Comparison of ENCODE assay signal across 17 cellular contexts in genomic region chr17:67492251-67492740, GRCh38.
DNase-seq lines count a peak whose midpoint lies in the region; ATAC-seq, FAIRE-seq and TF ChIP-seq lines count a peak whose summit lies in the region.
"Had no signal": no experiment of that assay in that cellular context is flagged by ENCODE, and none has a peak within 500 bp of the region (broad histone marks: within the 10 kb centered on the region; RNA-seq: fewer than 3 reads in every experiment).

No MANE protein-coding gene starts in this region.

- CTCF ChIA-PET in IMR-90 (lab: Yijun Ruan, JAX) = no interaction called here

- H2BK15ac ChIP-seq in IMR-90 (ENCODE audit: low read depth, low read length) = no peak overlapping the region

- intact Hi-C loops in IMR-90 (cut with micrococcal nuclease) (no loop called here), kidney (cut with DNase I) (no loop called here)

- no peaks in the 10 kb centered on the region for H3K27me3 ChIP-seq in CD4-positive, CD25-positive, alpha-beta regulatory T cell (ENCODE audit: control insufficient read depth, insufficient read depth, low read length)
- H3K27me3 ChIP-seq in IMR-90 (ENCODE audit: control insufficient read depth, insufficient read depth, low read length) (no peaks in the 10 kb centered on the region), osteoblast (ENCODE audit: insufficient read depth, low read length) (no peaks in the 10 kb centered on the region)
- H3K27me3 ChIP-seq: colonic mucosa, Peyer's patch had no signal

- H3K23ac ChIP-seq in IMR-90 (ENCODE audit: low read depth, low read length) = no peak overlapping the region

- no peak overlapping the region for H3K4ac ChIP-seq in IMR-90 (ENCODE audit: low read depth, low read length)

- DNase-seq in CD4-positive, CD25-positive, alpha-beta regulatory T cell = no peak
- DNase-seq in IMR-90 (no peak), chondrocyte (ENCODE audit: low spot score) (no peak), osteoblast (ENCODE audit: insufficient read length, low spot score, missing footprints) (no peak), GM12891 (ENCODE audit: insufficient read length, low spot score) (no peak), kidney (no peak), COLO668 (lab: John Stamatoyannopoulos, UW; ENCODE audit: unreplicated experiment) (no peak)
- DNase-seq: activated gamma-delta T cell treated with Interleukin-2 at 50 U/mL for 16 hours; colonic mucosa; GDM1; NCI-H1417 treated with DMSO at 0.1 percent for 48 hours; Peyer's patch; stimulated activated CD4-positive, alpha-beta T cell treated with anti-CD3 and anti-CD28 coated beads, Interleukin-1b, Interleukin-23, amount 100 ng/mL, for 48 hours had no signal

- H3K36me3 ChIP-seq in CD4-positive, CD25-positive, alpha-beta regulatory T cell (ENCODE audit: control insufficient read depth, insufficient read depth, low read length) = no peaks in the 10 kb centered on the region
- H3K36me3 ChIP-seq in IMR-90 (ENCODE audit: control insufficient read depth, insufficient read depth, low read length) (no peaks in the 10 kb centered on the region), osteoblast (ENCODE audit: insufficient read depth, low read length) (no peaks in the 10 kb centered on the region), kidney (ENCODE audit: control insufficient read depth in 1 of 2, insufficient read depth in 2 of 2, low read length in 2 of 2) (no peaks in the 10 kb centered on the region)
- H3K36me3 ChIP-seq: colonic mucosa, Peyer's patch had no signal

- no peak overlapping the region for H4K5ac ChIP-seq in IMR-90 (ENCODE audit: low read depth, low read length)

- TF ChIP-seq CTCF in IMR-90 (conservative IDR thresholded peaks at IDR 0.05; ENCODE audit: low read depth, low read length) (no peak), chondrocyte (IDR thresholded peaks at IDR 0.05) (no peak), osteoblast (IDR thresholded peaks at IDR 0.05; ENCODE audit: extremely low read depth, low read depth, low read length) (no peak), kidney (IDR thresholded peaks at IDR 0.05; ENCODE audit: borderline replicate concordance, extremely low read depth, insufficient read depth) (no peak)

- H3K18ac ChIP-seq in IMR-90 (ENCODE audit: low read depth, low read length) = no peak overlapping the region

- peaks cover 0 to 3% (median 0%) of the 10 kb centered on the region in 7 donors for H3K9me3 Mint-ChIP-seq in CD4-positive, CD25-positive, alpha-beta regulatory T cell
- H3K9me3 Mint-ChIP-seq in chondrocyte (ENCODE audit: low read depth) = no peaks in the 10 kb centered on the region

- peaks cover 4% of the 10 kb centered on the region; the same call in 1 of the 2 replicates for H4K20me1 ChIP-seq in IMR-90 (ENCODE audit: insufficient read depth, low read length)
- H4K20me1 ChIP-seq in osteoblast (ENCODE audit: insufficient read depth, low read length) = no peaks in the 10 kb centered on the region

- H3K9me3 ChIP-seq in CD4-positive, CD25-positive, alpha-beta regulatory T cell (ENCODE audit: control insufficient read depth in 2 of 2, low read length in 2 of 2) = no peaks in the 10 kb centered on the region
- peaks cover 1% of the 10 kb centered on the region; the same call in 1 of the 2 replicates for H3K9me3 ChIP-seq in IMR-90 (ENCODE audit: control insufficient read depth, insufficient read depth, low read length)
- H3K9me3 ChIP-seq in osteoblast (ENCODE audit: low read depth, low read length) = no peaks in the 10 kb centered on the region
- no peaks in the 10 kb centered on the region for H3K9me3 ChIP-seq in kidney (ENCODE audit: control insufficient read depth in 1 of 2, low read length in 2 of 2)
- H3K9me3 ChIP-seq: colonic mucosa, Peyer's patch had no signal

- no peaks in the 10 kb centered on the region for H3K36me3 Mint-ChIP-seq in CD4-positive, CD25-positive, alpha-beta regulatory T cell
- H3K36me3 Mint-ChIP-seq in chondrocyte (ENCODE audit: low read depth) = no peaks in the 10 kb centered on the region

- ATAC-seq in CD4-positive, CD25-positive, alpha-beta regulatory T cell (ENCODE audit: low read depth in 2 of 2) = no peak
- no peak for ATAC-seq in IMR-90 (ENCODE audit: low read depth)
- no peak for ATAC-seq in GM19328 (IDR thresholded peaks at IDR 0.05; ENCODE audit: unreplicated experiment)

- H2BK20ac ChIP-seq in IMR-90 (ENCODE audit: low read depth, low read length) = no peak overlapping the region

- no CpG with 5 or more reads among the region's 5 CpGs for WGBS in IMR-90 (ENCODE audit: extremely low coverage in 2 of 2, insufficient read length in 1 of 2), 2 experiments

- dilution Hi-C loops in IMR-90 (cut with HindIII; ENCODE audit: low sequenced_read_pairs, unreplicated experiment) = no loop called here

- peak overlapping the region in 1 of 4 donors; percentile 14 for H3K4me3 Mint-ChIP-seq in CD4-positive, CD25-positive, alpha-beta regulatory T cell
- H3K4me3 Mint-ChIP-seq in chondrocyte (ENCODE audit: unreplicated experiment) = no peak overlapping the region
- H3K4me3 Mint-ChIP-seq: T-helper 1 cell treated with Interleukin-12 subunit alpha and Interleukin-12 subunit beta and Interleukin-4 antibody, amounts not matched to agents 30 μg/mL and 1 μg/mL, for 36 hours had no signal

- H3K9ac ChIP-seq in IMR-90 (ENCODE audit: low read depth, low read length) = no peak overlapping the region
- H3K9ac ChIP-seq in kidney (ENCODE audit: low read length in 2 of 2) = no peak overlapping the region
- H3K9ac ChIP-seq: parathyroid adenoma had no signal

- in situ Hi-C loops in IMR-90 (cut with MboI; ENCODE audit: low sequenced_read_pairs) = no loop called here

- no TSS peak for BruUV-seq in IMR-90 (replicated peaks; lab: Mats Ljungman, UMichigan)

- H3K27me3 Mint-ChIP-seq in CD4-positive, CD25-positive, alpha-beta regulatory T cell = no peaks in the 10 kb centered on the region
- no peaks in the 10 kb centered on the region for H3K27me3 Mint-ChIP-seq in chondrocyte (ENCODE audit: low read depth)

- no peak overlapping the region for H3K4me3 ChIP-seq in CD4-positive, CD25-positive, alpha-beta regulatory T cell (ENCODE audit: low read depth, low read length)
- no peak overlapping the region for H3K4me3 ChIP-seq in IMR-90 (ENCODE audit: insufficient read depth, low read depth, low read length)
- H3K4me3 ChIP-seq in osteoblast (ENCODE audit: insufficient read depth, low read length) = peak overlapping the region; percentile 49
- no peak overlapping the region for H3K4me3 ChIP-seq in kidney (ENCODE audit: low read length in 2 of 2)
- H3K4me3 ChIP-seq: colonic mucosa, Peyer's patch had no signal

- H2AK5ac ChIP-seq in IMR-90 (ENCODE audit: low read depth, low read length) = peak overlapping the region; percentile 35

- peaks cover 5% of the 10 kb centered on the region for H3K79me2 ChIP-seq in osteoblast (ENCODE audit: insufficient read depth, low read length)
- H3K79me2 ChIP-seq: parathyroid adenoma had no signal

- H3K4me2 ChIP-seq in IMR-90 (ENCODE audit: low read depth, low read length) (peak overlapping the region; percentile 19; the same call in 1 of the 2 replicates), osteoblast (ENCODE audit: insufficient read depth, low read length) (peak overlapping the region; percentile 67)

- POLR2A ChIA-PET in IMR-90 (lab: Charles Lee; ENCODE audit: unreplicated experiment) = no interaction called here

- no peaks in the 10 kb centered on the region for H3K9me1 ChIP-seq in IMR-90 (ENCODE audit: insufficient read depth, low read length)

- H2BK120ac ChIP-seq in IMR-90 (ENCODE audit: low read depth, low read length) = no peak overlapping the region

- H3K4me1 Mint-ChIP-seq in CD4-positive, CD25-positive, alpha-beta regulatory T cell = peaks cover 0 to 30% (median 10%) of the 10 kb centered on the region in 4 donors
- peaks cover 18% of the 10 kb centered on the region for H3K4me1 Mint-ChIP-seq in chondrocyte (ENCODE audit: low read depth)

- H3K27ac ChIP-seq in CD4-positive, CD25-positive, alpha-beta regulatory T cell (ENCODE audit: insufficient read depth, low read length, poor library complexity, severe bottlenecking) = no peak overlapping the region
- no peak overlapping the region for H3K27ac ChIP-seq in IMR-90 (ENCODE audit: insufficient read depth, low read length)
- H3K27ac ChIP-seq in osteoblast (ENCODE audit: low read depth, low read length) = peak overlapping the region; percentile 49
- H3K27ac ChIP-seq in kidney (ENCODE audit: low read depth in 2 of 2, low read length in 2 of 2) = no peak overlapping the region
- H3K27ac ChIP-seq: C4-2B, colonic mucosa had no signal

- FAIRE-seq in GM12891 (lab: Jason Lieb, UNC) (no peak), kidney (lab: Jason Lieb, UNC) (no peak)

- no peak overlapping the region for H3K14ac ChIP-seq in IMR-90 (replicated peaks; ENCODE audit: low read depth, low read length)

- H3K79me1 ChIP-seq in IMR-90 (ENCODE audit: low read depth in 1 of 2, low read length in 2 of 2) = peaks cover 29 to 34% of the 10 kb centered on the region in 2 experiments; a peak in 3 of 4 replicates

- peak overlapping the region in 2 of 3 donors; percentile 26 to 62 for H3K27ac Mint-ChIP-seq in CD4-positive, CD25-positive, alpha-beta regulatory T cell
- H3K27ac Mint-ChIP-seq in chondrocyte (ENCODE audit: unreplicated experiment) = peak overlapping the region; percentile 43
- H3K27ac Mint-ChIP-seq: T-helper 1 cell treated with Interleukin-12 subunit alpha and Interleukin-12 subunit beta and Interleukin-4 antibody, amounts not matched to agents 30 μg/mL and 1 μg/mL, for 36 hours had no signal

- H2BK5ac ChIP-seq in IMR-90 (ENCODE audit: low read depth, low read length, poor library complexity, severe bottlenecking) = no peak overlapping the region

- no peaks in the 10 kb centered on the region for H3K4me1 ChIP-seq in CD4-positive, CD25-positive, alpha-beta regulatory T cell (ENCODE audit: control insufficient read depth, insufficient read depth, low read length, poor library complexity, severe bottlenecking)
- H3K4me1 ChIP-seq in IMR-90 (ENCODE audit: control insufficient read depth, insufficient read depth, low read length) = peaks cover 11% of the 10 kb centered on the region
- H3K4me1 ChIP-seq in osteoblast (ENCODE audit: insufficient read depth, low read length) = peaks cover 30% of the 10 kb centered on the region
- peaks cover 4 to 26% of the 10 kb centered on the region in 2 donors for H3K4me1 ChIP-seq in kidney (ENCODE audit: control insufficient read depth in 1 of 2, insufficient read depth in 1 of 2, low read depth in 1 of 2, low read length in 2 of 2)
- H3K4me1 ChIP-seq: colonic mucosa had no signal

- H4K8ac ChIP-seq in IMR-90 (ENCODE audit: low read depth in 2 of 2, low read length in 2 of 2) = no peak overlapping the region

- H2AK9ac ChIP-seq in IMR-90 (replicated peaks; ENCODE audit: low read depth, low read length, poor library complexity) = no peak overlapping the region

- TF ChIP-seq POLR2A in IMR-90 (IDR thresholded peaks at IDR 0.05; ENCODE audit: low read depth, low read length) (no peak), GM12891 (IDR thresholded peaks at IDR 0.05; ENCODE audit: low read depth, low read length) (no peak)

- H2AFZ ChIP-seq in IMR-90 (replicated peaks; ENCODE audit: low read length, poor library complexity) = no peak overlapping the region
- peak overlapping the region; percentile 43 for H2AFZ ChIP-seq in osteoblast (ENCODE audit: low read length)

- H3K56ac ChIP-seq in IMR-90 (ENCODE audit: extremely low read depth, insufficient read depth, low read length) = no peak overlapping the region

- H4K91ac ChIP-seq in IMR-90 (ENCODE audit: insufficient read depth, low read depth, low read length) = no peak overlapping the region

- TF ChIP-seq RAD21 in IMR-90 (IDR thresholded peaks at IDR 0.05; ENCODE audit: low read length) = no peak
